In genomic region chr6:163782436-163783003, GRCh38 we compare ENCODE assay signal across 10 cellular contexts.
A peak's percentile ranks its signal among the peaks of the same experiment; 100 is the strongest.
DNase-seq lines count a peak whose midpoint lies in the region; ATAC-seq, FAIRE-seq and TF ChIP-seq lines count a peak whose summit lies in the region.
"Had no signal": no experiment of that assay in that cellular context is flagged by ENCODE, and none has a peak within 500 bp of the region (broad histone marks: within the 10 kb centered on the region; RNA-seq: fewer than 3 reads in every experiment).

No MANE protein-coding gene starts in this region.

- WGBS in heart right ventricle, 2 donors: 76 to 78% methylated on average over 7 of the region's 7 CpGs

- peak; percentile 18 for DNase-seq in GM12864 (ENCODE audit: low read depth)
- no peak for DNase-seq in heart right ventricle
- no peak for DNase-seq in activated CD4-positive, CD25-positive, alpha-beta regulatory T cell treated with anti-CD3 and anti-CD28 coated beads, Interleukin-2, amount 50 U/mL, for 72 hours
- DNase-seq in NCI-H1930 (lab: John Stamatoyannopoulos, UW): no peak
- no peak for DNase-seq in mesenteric fat pad (ENCODE audit: low spot score)
- DNase-seq in GM19239 (ENCODE audit: insufficient read length, low spot score): no peak
- DNase-seq: MG63 had no signal

- no peak overlapping the region for H3K4me3 ChIP-seq in GM12864 (ENCODE audit: low read depth, low read length)
- no peak overlapping the region for H3K4me3 ChIP-seq in heart right ventricle
- H3K4me3 ChIP-seq: MG63, mucosa of descending colon had no signal

- H3K27ac ChIP-seq in heart right ventricle: no peak overlapping the region

- H3K27me3 ChIP-seq in heart right ventricle: no peaks in the 10 kb centered on the region
- H3K27me3 ChIP-seq: MG63 had no signal

- no peaks in the 10 kb centered on the region for H3K36me3 ChIP-seq in heart right ventricle
- H3K36me3 ChIP-seq: MG63 had no signal

- H3K9me3 ChIP-seq in heart right ventricle: no peaks in the 10 kb centered on the region
- H3K9me3 ChIP-seq: MG63, mucosa of descending colon had no signal

- no peak for FAIRE-seq in GM19239 (lab: Jason Lieb, UNC)

- intact Hi-C loops in heart right ventricle (cut with DNase I): no loop called here

- peaks cover 2 to 29% (median 13%) of the 10 kb centered on the region in 9 donors for H3K4me1 ChIP-seq in heart right ventricle

- TF ChIP-seq CTCF in GM12864 (IDR thresholded peaks at IDR 0.05; ENCODE audit: low read depth, low read length, missing control alignments) (no peak), heart right ventricle (IDR thresholded peaks at IDR 0.05) (no peak)

- ATAC-seq in GM21576 (IDR thresholded peaks at IDR 0.05; ENCODE audit: unreplicated experiment) (peak; percentile 88), HG03558 (IDR thresholded peaks at IDR 0.05; ENCODE audit: extremely low read depth, unreplicated experiment) (peak; percentile 79), heart right ventricle (peak in 5 of 8 donors; percentile 47 to 69 (median 64))
- ATAC-seq: mucosa of descending colon had no signal
